1 cellular context compared by ENCODE assay signal in genomic region chr1:37556712-37557196, GRCh38.
TF ChIP-seq lines count a peak whose summit lies in the region.

Gene DNALI1 (plus strand): TSS chr1:37556940. CDS start chr1:37556995, 55 bp downstream.

TF ChIP-seq in GM12878, 131 proteins besides CTCF, POLR2A, EP300 and RAD21 (continued from another document):
- TF ChIP-seq PBX3 (IDR thresholded peaks at IDR 0.05; ENCODE audit: insufficient replicate concordance, low read depth, low read length) = no peak
- TF ChIP-seq SIN3A (IDR thresholded peaks at IDR 0.05; ENCODE audit: low read depth, low read length) = no peak
- no peak for TF ChIP-seq E2F8 (IDR thresholded peaks at IDR 0.05; ENCODE audit: low read depth, partially characterized antibody)
